27 cellular contexts compared by ENCODE assay signal in genomic region chr7:137642031-137642430, GRCh38.
"Had no signal": no experiment of that assay in that cellular context is flagged by ENCODE, and none has a peak within 500 bp of the region (broad histone marks: within the 10 kb centered on the region; RNA-seq: fewer than 3 reads in every experiment).

No MANE protein-coding gene starts in this region.

- H3K79me2 ChIP-seq: hepatocyte had no signal

- ATAC-seq: activated CD8-positive, alpha-beta memory T cell treated with anti-CD3 and anti-CD28 coated beads, Interleukin-2, amount 10 ng/mL, durations not matched to agents 7 days and 5 days; activated CD8-positive, alpha-beta T cell treated with anti-CD3 and anti-CD28 coated beads for 36 hours; naive thymus-derived CD4-positive, alpha-beta T cell; stimulated activated naive B cell treated with anti-CD40 and anti-IgM and Interleukin-4, amounts not matched to agents 10 μg/mL and 1 μg/mL and 100 μg/mL, for 72 hours had no signal

- H3K36me3 ChIP-seq: esophagus squamous epithelium, left lung, sigmoid colon, thoracic aorta, upper lobe of left lung, WERI-Rb-1 had no signal

- H3K4me2 ChIP-seq: hepatocyte, smooth muscle cell had no signal

- H3K9me3 ChIP-seq: esophagus squamous epithelium, left lung, sigmoid colon, thoracic aorta, upper lobe of left lung had no signal

- H3K4me3 ChIP-seq: coronary artery, esophagus squamous epithelium, hepatocyte, left lung, lung, sigmoid colon, smooth muscle cell, thoracic aorta, upper lobe of left lung had no signal

- H3K27me3 ChIP-seq: esophagus squamous epithelium, left lung, sigmoid colon, upper lobe of left lung had no signal

- DNase-seq: activated CD4-positive, alpha-beta T cell treated with anti-CD3 and anti-CD28 coated beads, Interleukin-2, amount 10 ng/mL, durations not matched to agents 7 days and 5 days; activated CD4-positive, CD25-positive, alpha-beta regulatory T cell treated with anti-CD3 and anti-CD28 coated beads, Interleukin-2, amount 50 U/mL, for 72 hours; activated CD8-positive, alpha-beta memory T cell treated with anti-CD3 and anti-CD28 coated beads, Interleukin-2, amount 10 ng/mL, durations not matched to agents 7 days and 5 days; activated CD8-positive, alpha-beta T cell treated with anti-CD3 and anti-CD28 coated beads for 36 hours; activated effector memory CD4-positive, alpha-beta T cell treated with anti-CD3 and anti-CD28 coated beads, Interleukin-2, amount 50 U/mL, for 16 hours; activated naive CD4-positive, alpha-beta T cell treated with anti-CD3 and anti-CD28 coated beads, Interleukin-2, amount 10 ng/mL, durations not matched to agents 7 days and 5 days; activated T-cell treated with anti-CD3 and anti-CD28 coated beads for 4 hours; cerebellar nuclear complex; endodermal cell; esophagus squamous epithelium; glutamatergic neuron; immature natural killer cell; left lung; naive thymus-derived CD4-positive, alpha-beta T cell; occipital lobe; posterior cingulate gyrus; sigmoid colon; stimulated activated CD4-positive, alpha-beta T cell treated with anti-CD3 and anti-CD28 coated beads, Interleukin-15, amount 100 ng/mL, for 24 hours; stimulated activated CD8-positive, alpha-beta memory T cell treated with anti-CD3 and anti-CD28 coated beads, Interleukin-4, amount 100 ng/mL, for 48 hours; stimulated activated naive B cell treated with anti-CD40 and anti-IgM and Interleukin-4, amounts not matched to agents 10 μg/mL and 1 μg/mL and 100 μg/mL, for 72 hours; upper lobe of left lung; WERI-Rb-1 had no signal

- H3K27ac ChIP-seq: coronary artery, esophagus squamous epithelium, hepatocyte, left lung, sigmoid colon, thoracic aorta, upper lobe of left lung, WERI-Rb-1 had no signal

- H2AFZ ChIP-seq: hepatocyte had no signal

- H3K4me1 ChIP-seq: esophagus squamous epithelium, left lung, upper lobe of left lung had no signal
